Comparison of ENCODE assay signal across 19 cellular contexts in genomic region chr11:43931717-43932039, GRCh38. TPM values are rescaled to one million over a fixed set of nuclear protein-coding genes. Genes with fewer than 3 reads are reported as not detected.
DNase-seq lines count a peak whose midpoint lies in the region; TF ChIP-seq lines count a peak whose summit lies in the region.
"Had no signal": no experiment of that assay in that cellular context is flagged by ENCODE, and none has a peak within 500 bp of the region (broad histone marks: within the 10 kb centered on the region; RNA-seq: fewer than 3 reads in every experiment).

No MANE protein-coding gene starts in this region.

- peaks cover 2% of the 10 kb centered on the region for H3K27me3 Mint-ChIP-seq in endodermal cell (ENCODE audit: insufficient read depth)

- CTCF ChIA-PET in OCI-LY7 (lab: Charles Lee; ENCODE audit: unreplicated experiment): no interaction called here

- H2AFZ ChIP-seq in osteoblast (ENCODE audit: low read length): no peak overlapping the region
- no peak overlapping the region for H2AFZ ChIP-seq in OCI-LY7 (ENCODE audit: low read length)
- H2AFZ ChIP-seq: parathyroid adenoma had no signal

- H3K36me3 ChIP-seq in H7 (replicated peaks; ENCODE audit: control insufficient read depth, insufficient read depth, low read length): no peaks in the 10 kb centered on the region
- H3K36me3 ChIP-seq in endodermal cell (ENCODE audit: control insufficient read depth, insufficient read depth, low read length): no peaks in the 10 kb centered on the region
- H3K36me3 ChIP-seq in osteoblast (ENCODE audit: insufficient read depth, low read length): no peaks in the 10 kb centered on the region
- no peaks in the 10 kb centered on the region for H3K36me3 ChIP-seq in OCI-LY7 (ENCODE audit: insufficient read depth, low read length)
- H3K36me3 ChIP-seq: ascending aorta, sigmoid colon had no signal

- H3K9ac ChIP-seq in endodermal cell (ENCODE audit: extremely low read depth, low read length, poor library complexity, severe bottlenecking): no peak overlapping the region
- H3K9ac ChIP-seq: parathyroid adenoma had no signal

- H3K9me3 ChIP-seq in endodermal cell (ENCODE audit: control insufficient read depth, low read length) (no peaks in the 10 kb centered on the region), osteoblast (ENCODE audit: low read depth, low read length) (no peaks in the 10 kb centered on the region), OCI-LY7 (ENCODE audit: low read length) (no peaks in the 10 kb centered on the region)
- H3K9me3 ChIP-seq: ascending aorta, sigmoid colon had no signal

- H3K4me3 Mint-ChIP-seq in endodermal cell: no peak overlapping the region
- H3K4me3 Mint-ChIP-seq: activated naive CD4-positive, alpha-beta T cell treated with anti-CD3 and anti-CD28 coated beads, Interleukin-2, amount 50 U/mL, for 24 hours; IgD-negative memory B cell; naive B cell; T-helper 2 cell treated with Interferon-gamma antibody and Interleukin-4, amounts not matched to agents 5 μg/mL and 100 μg/mL, for 36 hours had no signal

- WGBS in endodermal cell (ENCODE audit: insufficient coverage in 1 of 2, insufficient read length in 1 of 2), 2 experiments: 86 to 95% methylated on average over 4 of the region's 4 CpGs

- H3K4me2 ChIP-seq in osteoblast (ENCODE audit: insufficient read depth, low read length) (no peak overlapping the region), OCI-LY7 (ENCODE audit: low read length) (no peak overlapping the region)

- intact Hi-C loops in OCI-LY7 (cut with micrococcal nuclease; ENCODE audit: unreplicated experiment): no loop called here

- no peak overlapping the region for H3K27ac Mint-ChIP-seq in endodermal cell
- H3K27ac Mint-ChIP-seq: activated naive CD4-positive, alpha-beta T cell treated with anti-CD3 and anti-CD28 coated beads, Interleukin-2, amount 50 U/mL, for 24 hours; IgD-negative memory B cell; T-helper 2 cell treated with Interferon-gamma antibody and Interleukin-4, amounts not matched to agents 5 μg/mL and 100 μg/mL, for 36 hours had no signal

- H3K27ac ChIP-seq in endodermal cell (ENCODE audit: low read depth, low read length) (no peak overlapping the region), osteoblast (ENCODE audit: low read depth, low read length) (no peak overlapping the region), OCI-LY7 (ENCODE audit: low read depth, low read length, poor library complexity, severe bottlenecking) (no peak overlapping the region)
- H3K27ac ChIP-seq: ascending aorta, parathyroid adenoma, sigmoid colon had no signal

- peak; percentile 62 for TF ChIP-seq CTCF in endodermal cell (conservative IDR thresholded peaks at IDR 0.05)
- peak; percentile 23 for TF ChIP-seq CTCF in osteoblast (IDR thresholded peaks at IDR 0.05; ENCODE audit: extremely low read depth, low read depth, low read length)
- TF ChIP-seq CTCF in OCI-LY7 (conservative IDR thresholded peaks at IDR 0.05; ENCODE audit: low read length): no peak

- POLR2A ChIA-PET in OCI-LY7 (lab: Charles Lee): no interaction called here

- H3K27me3 ChIP-seq in H7 (ENCODE audit: control insufficient read depth, insufficient read depth, low read length) (no peaks in the 10 kb centered on the region), endodermal cell (ENCODE audit: control insufficient read depth, insufficient read depth, low read length, poor library complexity, severe bottlenecking) (no peaks in the 10 kb centered on the region), osteoblast (ENCODE audit: insufficient read depth, low read length) (peaks cover 3% of the 10 kb centered on the region)
- H3K27me3 ChIP-seq: ascending aorta had no signal

- H3K4me1 ChIP-seq in endodermal cell (ENCODE audit: control insufficient read depth, insufficient read depth, low read length) (no peaks in the 10 kb centered on the region), osteoblast (ENCODE audit: insufficient read depth, low read length) (peaks cover 13% of the 10 kb centered on the region), OCI-LY7 (ENCODE audit: insufficient read depth, low read length, poor library complexity, severe bottlenecking) (no peaks in the 10 kb centered on the region)
- H3K4me1 ChIP-seq: parathyroid adenoma had no signal

- BruUV-seq in OCI-LY7 (replicated peaks; lab: Mats Ljungman, UMichigan): no TSS peak

- peaks cover 11% of the 10 kb centered on the region for H3K4me1 Mint-ChIP-seq in endodermal cell
- H3K4me1 Mint-ChIP-seq: naive B cell had no signal

- H3K79me2 ChIP-seq in osteoblast (ENCODE audit: insufficient read depth, low read length) (no peaks in the 10 kb centered on the region), OCI-LY7 (ENCODE audit: insufficient read depth, low read depth, low read length) (no peaks in the 10 kb centered on the region)
- H3K79me2 ChIP-seq: parathyroid adenoma had no signal

- H3K36me3 Mint-ChIP-seq in endodermal cell (ENCODE audit: low read depth): no peaks in the 10 kb centered on the region
- H3K36me3 Mint-ChIP-seq: activated naive CD4-positive, alpha-beta T cell treated with anti-CD3 and anti-CD28 coated beads, Interleukin-2, amount 50 U/mL, for 24 hours; naive B cell had no signal

- H3K9me3 Mint-ChIP-seq in endodermal cell: no peaks in the 10 kb centered on the region
- H3K9me3 Mint-ChIP-seq: activated naive CD4-positive, alpha-beta T cell treated with anti-CD3 and anti-CD28 coated beads, Interleukin-2, amount 50 U/mL, for 24 hours; IgD-negative memory B cell; naive B cell; T-helper 2 cell treated with Interferon-gamma antibody and Interleukin-4, amounts not matched to agents 5 μg/mL and 100 μg/mL, for 36 hours had no signal

- no peak overlapping the region for H3K4me3 ChIP-seq in H7 (ENCODE audit: insufficient read depth, low read depth, low read length)
- no peak overlapping the region for H3K4me3 ChIP-seq in endodermal cell (ENCODE audit: low read length)
- H3K4me3 ChIP-seq in osteoblast (ENCODE audit: insufficient read depth, low read length): no peak overlapping the region
- no peak overlapping the region for H3K4me3 ChIP-seq in OCI-LY7 (ENCODE audit: low read depth, low read length, poor library complexity, severe bottlenecking)
- H3K4me3 ChIP-seq: ascending aorta, sigmoid colon had no signal

- DNase-seq in AG08395 (ENCODE audit: low spot score) (peak; percentile 21), H7 (peak; percentile 83), endodermal cell (no peak), osteoblast (ENCODE audit: insufficient read length, low spot score, missing footprints) (peak; percentile 70), kidney tubule cell (ENCODE audit: low spot score) (no peak), OCI-LY7 (ENCODE audit: low spot score) (no peak), SKM-1 (lab: John Stamatoyannopoulos, UW; ENCODE audit: unreplicated experiment) (no peak)
- DNase-seq: central memory CD4-positive, alpha-beta T cell; erythroblast; kidney glomerular epithelial cell; naive B cell; NCI-H146; NCI-H345; sigmoid colon had no signal

- H3K9me2 ChIP-seq in OCI-LY7 (ENCODE audit: insufficient read depth, low read length): no peaks in the 10 kb centered on the region

- no peaks in the 10 kb centered on the region for H4K20me1 ChIP-seq in osteoblast (ENCODE audit: insufficient read depth, low read length)
- no peaks in the 10 kb centered on the region for H4K20me1 ChIP-seq in OCI-LY7 (ENCODE audit: insufficient read depth, low read length)

RNA-seq across cellular contexts. Expression of gene C11orf96, which starts 10.8 kb away (rescaled TPM):
- 2.9 and 4.1 TPM in 2 replicates for total RNA-seq in H7 (2014; rRNA removed; shearing (Covaris generic))
- total RNA-seq in endodermal cell (under 1 TPM in 1 of 2 donors, not detected in 1; 0.62 TPM), osteoblast (9.7 and 20.6 TPM in 2 replicates), OCI-LY7 (2022) (not detected in 2 replicates)
- 5.8 TPM for polyA plus RNA-seq in endodermal cell (2013, experiment 1 of 2)
- polyA plus RNA-seq in endodermal cell (2013, experiment 2 of 2): 4.9 TPM
- not detected in 2 replicates for total RNA-seq in OCI-LY7 (2014; rRNA removed; shearing (Covaris generic))
- polyA plus RNA-seq: IgD-negative memory B cell had no signal

RNA-seq across cellular contexts. Expression of gene ALKBH3, which starts 51.0 kb away (rescaled TPM):
- 15.7 and 16.3 TPM in 2 replicates for total RNA-seq in H7 (2014; rRNA removed; shearing (Covaris generic))
- total RNA-seq in endodermal cell (10 to 100 TPM in 1 of 2 donors, 1 to 10 TPM in 1; 9.3 to 13.9 TPM), osteoblast (47.8 and 53.9 TPM in 2 replicates), OCI-LY7 (2022) (not detected in 2 replicates)
- polyA plus RNA-seq in endodermal cell (2013, experiment 1 of 2): 26.4 TPM
- polyA plus RNA-seq in endodermal cell (2013, experiment 2 of 2): 26.4 TPM
- not detected in 2 replicates for total RNA-seq in OCI-LY7 (2014; rRNA removed; shearing (Covaris generic))

Comparison
In these comparisons a context has a peak if more than half of its experiments do, and no peak if none do; other contexts are left out.
1. DNase-seq: peak in AG08395 (single experiment), H7 (single experiment) and osteoblast (single experiment); none in endodermal cell (single experiment), kidney tubule cell (single experiment), OCI-LY7 (single experiment) and SKM-1 (single experiment).
2. RNA of gene ALKBH3, which starts 51.0 kb away (total RNA-seq): 47.8 to 53.9 TPM in osteoblast, 15.7 to 16.3 TPM in H7 and 9.3 to 13.9 TPM in endodermal cell; not detected in OCI-LY7; every median in the first group is over 4 times any median in the second.